Comparison of ENCODE assay signal across 15 cellular contexts in the genomic region with DNA sequence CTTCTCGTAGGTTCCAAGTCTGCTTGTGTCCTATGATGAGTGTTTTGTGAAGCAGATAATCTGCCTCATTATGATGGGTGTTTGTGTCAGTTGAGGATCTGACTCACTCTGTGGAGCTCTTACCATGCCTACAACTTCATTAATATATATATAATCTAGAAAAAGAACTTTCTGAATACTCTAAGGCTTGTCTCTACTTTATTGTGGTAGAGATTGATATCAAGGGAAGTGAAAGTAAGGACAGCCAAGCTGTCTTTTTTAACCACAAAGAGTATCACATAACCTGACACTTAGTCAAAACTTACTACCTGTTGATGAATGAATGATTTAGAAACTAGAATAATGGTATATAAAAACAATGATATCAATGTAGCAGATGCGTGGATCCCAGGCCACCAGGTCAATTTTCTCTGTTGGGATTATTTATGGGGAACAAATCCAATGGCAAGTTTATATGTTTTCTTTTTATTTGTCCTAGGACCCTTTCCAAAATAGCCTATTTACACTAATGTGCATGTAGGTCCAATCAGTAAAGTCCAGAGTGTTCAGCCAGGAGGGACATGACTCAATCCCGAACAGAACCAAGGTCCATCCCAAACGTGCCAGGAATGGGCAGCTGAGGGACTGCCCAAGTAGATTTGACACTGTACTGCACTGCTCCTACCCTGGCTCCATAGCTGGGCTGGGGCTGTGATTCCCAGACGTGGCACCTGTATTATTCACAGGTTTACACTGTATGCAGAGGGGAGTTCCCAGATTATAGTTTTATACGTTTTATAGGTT.
DNase-seq lines count a peak whose midpoint lies in the region; ATAC-seq, FAIRE-seq and TF ChIP-seq lines count a peak whose summit lies in the region.
"Had no signal": no experiment of that assay in that cellular context is flagged by ENCODE, and none has a peak within 500 bp of the region (broad histone marks: within the 10 kb centered on the region; RNA-seq: fewer than 3 reads in every experiment).

No MANE protein-coding gene starts in this region.

- no peak for TF ChIP-seq CTCF in vagina (IDR thresholded peaks at IDR 0.05)

- intact Hi-C loops in vagina (cut with DNase I): no loop called here

- H3K4me1 ChIP-seq in vagina: no peaks in the 10 kb centered on the region

- H3K27ac ChIP-seq in vagina: no peak overlapping the region

- no peaks in the 10 kb centered on the region for H3K9me3 ChIP-seq in vagina

- H3K4me1 Mint-ChIP-seq in activated naive CD8-positive, alpha-beta T cell treated with anti-CD3 and anti-CD28 coated beads, Interleukin-2, amount 50 U/mL, for 24 hours: no peaks in the 10 kb centered on the region

- H3K36me3 Mint-ChIP-seq in activated naive CD8-positive, alpha-beta T cell treated with anti-CD3 and anti-CD28 coated beads, Interleukin-2, amount 50 U/mL, for 24 hours (ENCODE audit: low read depth): no peaks in the 10 kb centered on the region

- H3K4me3 ChIP-seq in vagina: no peak overlapping the region

- no peak for DNase-seq in activated naive CD8-positive, alpha-beta T cell treated with anti-CD3 and anti-CD28 coated beads, Interleukin-2, amount 50 U/mL, for 24 hours
- DNase-seq in NCI-H146 treated with DMSO at 0.1 percent for 48 hours (lab: John Stamatoyannopoulos, UW; ENCODE audit: unreplicated experiment) (no peak), vagina (ENCODE audit: extremely low spot score in 2 of 2) (no peak), urothelium cell line (ENCODE audit: low spot score) (no peak)
- DNase-seq: activated gamma-delta T cell treated with Interleukin-2 at 50 U/mL for 16 hours, C1 segment of cervical spinal cord, caudate nucleus, glutamatergic neuron, HCEC 1CT, NCI-H446 treated with DMSO at 0.1 percent for 48 hours had no signal

- H3K9me3 Mint-ChIP-seq in activated naive CD8-positive, alpha-beta T cell treated with anti-CD3 and anti-CD28 coated beads, Interleukin-2, amount 50 U/mL, for 24 hours: no peaks in the 10 kb centered on the region
- H3K9me3 Mint-ChIP-seq: T-helper 2 cell treated with Interferon-gamma antibody and Interleukin-4, amounts not matched to agents 5 μg/mL and 100 μg/mL, for 36 hours had no signal

- no peak overlapping the region for H3K4me3 Mint-ChIP-seq in activated naive CD8-positive, alpha-beta T cell treated with anti-CD3 and anti-CD28 coated beads, Interleukin-2, amount 50 U/mL, for 24 hours
- H3K4me3 Mint-ChIP-seq: T-helper 2 cell treated with Interferon-gamma antibody and Interleukin-4, amounts not matched to agents 5 μg/mL and 100 μg/mL, for 36 hours had no signal

- ATAC-seq in GM18520 (IDR thresholded peaks at IDR 0.05; ENCODE audit: unreplicated experiment) (peak; percentile 84), GM21423 (IDR thresholded peaks at IDR 0.05; ENCODE audit: unreplicated experiment) (peak; percentile 82), HG03103 (IDR thresholded peaks at IDR 0.05; ENCODE audit: low read depth, unreplicated experiment) (peak; percentile 89)
- peak; percentile 68 for ATAC-seq in activated naive CD8-positive, alpha-beta T cell treated with anti-CD3 and anti-CD28 coated beads, Interleukin-2, amount 50 U/mL, for 24 hours

- no peak for FAIRE-seq in urothelium cell line (lab: Jason Lieb, UNC)
- FAIRE-seq: GM18507 had no signal

- no peaks in the 10 kb centered on the region for H3K36me3 ChIP-seq in vagina

- no peak for TF ChIP-seq POLR2A in vagina (IDR thresholded peaks at IDR 0.05)

- H3K27me3 Mint-ChIP-seq in activated naive CD8-positive, alpha-beta T cell treated with anti-CD3 and anti-CD28 coated beads, Interleukin-2, amount 50 U/mL, for 24 hours: peaks cover 5% of the 10 kb centered on the region

- no peak overlapping the region for H3K27ac Mint-ChIP-seq in activated naive CD8-positive, alpha-beta T cell treated with anti-CD3 and anti-CD28 coated beads, Interleukin-2, amount 50 U/mL, for 24 hours
- H3K27ac Mint-ChIP-seq: T-helper 2 cell treated with Interferon-gamma antibody and Interleukin-4, amounts not matched to agents 5 μg/mL and 100 μg/mL, for 36 hours had no signal

- no peaks in the 10 kb centered on the region for H3K27me3 ChIP-seq in vagina
